In genomic region chr6:129672883-129673631, GRCh38 we compare ENCODE assay signal across 8 cellular contexts. TPM values are rescaled to one million over a fixed set of nuclear protein-coding genes. Genes with fewer than 3 reads are reported as not detected.
A peak's percentile ranks its signal among the peaks of the same experiment; 100 is the strongest.
DNase-seq lines count a peak whose midpoint lies in the region; ATAC-seq, FAIRE-seq and TF ChIP-seq lines count a peak whose summit lies in the region.

No MANE protein-coding gene starts in this region.

- no peak for TF ChIP-seq CTCF in GM10266 (IDR thresholded peaks at IDR 0.05; ENCODE audit: control insufficient read depth, insufficient read depth, low read depth, missing control alignments)

- H3K4me3 ChIP-seq in adipocyte (ENCODE audit: low read length): peak overlapping the region; percentile 66

- FAIRE-seq in HTR-8/SVneo (lab: Jason Lieb, UNC): no peak

- ATAC-seq in GM21528 (IDR thresholded peaks at IDR 0.05; ENCODE audit: low FRiP score, unreplicated experiment) (peak; percentile 81), left colon (peak; percentile 34)

- intact Hi-C loops in left colon (cut with DNase I, micrococcal nuclease): no loop called here

- H3K9me3 ChIP-seq in adipocyte (ENCODE audit: control insufficient read depth, low read length): no peaks in the 10 kb centered on the region

- H3K9ac ChIP-seq in adipocyte (ENCODE audit: low read length): peak overlapping the region; percentile 72

- peaks cover 4% of the 10 kb centered on the region for H3K36me3 ChIP-seq in adipocyte (ENCODE audit: control insufficient read depth, insufficient read depth, low read length, severe bottlenecking)

- DNase-seq in GM10266 (ENCODE audit: extremely low spot score): peak; percentile 29
- DNase-seq in HTR-8/SVneo (ENCODE audit: insufficient read length, low spot score): peak; percentile 54
- peak; percentile 73 for DNase-seq in adipocyte (ENCODE audit: low read depth)
- no peak for DNase-seq in left colon
- no peak for DNase-seq in HuH-7.5 (ENCODE audit: low spot score)
- no peak for DNase-seq in GDM1 (lab: John Stamatoyannopoulos, UW)
- no peak for DNase-seq in ecto neural progenitor cell (ENCODE audit: low spot score)

- H3K27me3 ChIP-seq in adipocyte (replicated peaks; ENCODE audit: control insufficient read depth, insufficient read depth, low read length): no peaks in the 10 kb centered on the region

- H3K4me1 ChIP-seq in adipocyte (ENCODE audit: control insufficient read depth, insufficient read depth, low read length): peaks cover 57% of the 10 kb centered on the region

RNA-seq across cellular contexts. Expression of gene ARHGAP18, which starts 36.9 kb away (rescaled TPM):
- total RNA-seq in left colon: 10 to 100 TPM; 19.9 to 26.9 TPM

Comparison
In these comparisons a context has a peak if more than half of its experiments do, and no peak if none do; other contexts are left out.
1. DNase-seq: peak in GM10266 (single experiment), HTR-8/SVneo (single experiment) and adipocyte (single experiment); none in left colon (0 of 2), HuH-7.5 (single experiment), GDM1 (single experiment) and ecto neural progenitor cell (single experiment).